Comparison of ENCODE assay signal across 19 cellular contexts in the genomic region with DNA sequence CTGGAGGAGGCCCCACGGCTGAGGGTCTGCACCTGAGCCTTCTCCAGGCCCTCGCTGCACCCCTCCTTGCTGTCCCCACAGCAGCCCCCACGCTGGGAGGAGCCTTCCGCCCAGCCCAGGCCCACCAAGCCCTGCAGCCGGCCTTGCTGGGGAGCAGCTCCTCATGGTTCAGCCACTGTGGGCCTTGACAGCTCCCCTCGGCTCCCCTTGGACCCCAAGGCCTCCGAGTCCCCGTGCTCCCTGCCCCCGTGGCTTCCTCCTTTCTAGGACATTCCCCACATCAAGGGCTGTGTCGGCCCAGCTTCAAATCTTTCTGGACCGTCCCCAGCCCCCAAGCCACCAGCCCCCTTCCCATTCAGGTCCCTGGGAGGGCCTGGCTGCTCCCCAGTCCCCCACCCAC.
"Had no signal": no experiment of that assay in that cellular context is flagged by ENCODE, and none has a peak within 500 bp of the region (broad histone marks: within the 10 kb centered on the region; RNA-seq: fewer than 3 reads in every experiment).

No MANE protein-coding gene starts in this region.

- H3K9me3 Mint-ChIP-seq: activated CD4-positive, alpha-beta memory T cell treated with anti-CD3 and anti-CD28 coated beads for 36 hours; immature natural killer cell; natural killer cell treated with Interleukin-12 subunit alpha and Interleukin-12 subunit beta and Interleukin-15 and Interleukin-18, amount 100 ng/mL, for 72 hours; stimulated activated naive B cell treated with anti-CD40 and anti-IgM and Interleukin-4, amounts not matched to agents 10 μg/mL and 1 μg/mL and 100 μg/mL, for 72 hours had no signal

- H3K27ac Mint-ChIP-seq: activated CD4-positive, alpha-beta memory T cell treated with anti-CD3 and anti-CD28 coated beads for 36 hours; activated naive CD4-positive, alpha-beta T cell treated with anti-CD3 and anti-CD28 coated beads, Interleukin-2, amount 10 ng/mL, durations not matched to agents 7 days and 5 days; dendritic cell treated with granulocyte-macrophage colony-stimulating factor and Interleukin-4, amounts not matched to agents 40 ng/mL and 50 ng/mL, for 4 days; natural killer cell treated with Interleukin-12 subunit alpha and Interleukin-12 subunit beta and Interleukin-15 and Interleukin-18, amount 100 ng/mL, for 72 hours; stimulated activated naive B cell treated with anti-CD40 and anti-IgM and Interleukin-4, amounts not matched to agents 10 μg/mL and 1 μg/mL and 100 μg/mL, for 72 hours had no signal

- FAIRE-seq: endometrium, urothelium cell line had no signal

- H3K79me2 ChIP-seq: parathyroid adenoma had no signal

- ATAC-seq: natural killer cell treated with Interleukin-12 subunit alpha and Interleukin-12 subunit beta and Interleukin-15 and Interleukin-18, amount 100 ng/mL, for 72 hours; stimulated activated naive B cell treated with anti-CD40 and anti-IgM and Interleukin-4, amounts not matched to agents 10 μg/mL and 1 μg/mL and 100 μg/mL, for 72 hours had no signal

- H3K27me3 Mint-ChIP-seq: activated CD4-positive, alpha-beta memory T cell treated with anti-CD3 and anti-CD28 coated beads for 36 hours had no signal

- H3K4me1 ChIP-seq: parathyroid adenoma had no signal

- H3K4me3 Mint-ChIP-seq: activated CD4-positive, alpha-beta memory T cell treated with anti-CD3 and anti-CD28 coated beads for 36 hours; activated naive CD4-positive, alpha-beta T cell treated with anti-CD3 and anti-CD28 coated beads, Interleukin-2, amount 10 ng/mL, durations not matched to agents 7 days and 5 days; dendritic cell treated with granulocyte-macrophage colony-stimulating factor and Interleukin-4, amounts not matched to agents 40 ng/mL and 50 ng/mL, for 4 days; immature natural killer cell; natural killer cell treated with Interleukin-12 subunit alpha and Interleukin-12 subunit beta and Interleukin-15 and Interleukin-18, amount 100 ng/mL, for 72 hours; stimulated activated naive B cell treated with anti-CD40 and anti-IgM and Interleukin-4, amounts not matched to agents 10 μg/mL and 1 μg/mL and 100 μg/mL, for 72 hours had no signal

- H3K9me3 ChIP-seq: neutrophil had no signal

- H3K4me3 ChIP-seq: cardiac muscle cell, left lung had no signal

- H3K9ac ChIP-seq: parathyroid adenoma had no signal

- H3K36me3 Mint-ChIP-seq: activated CD4-positive, alpha-beta memory T cell treated with anti-CD3 and anti-CD28 coated beads for 36 hours; activated naive CD4-positive, alpha-beta T cell treated with anti-CD3 and anti-CD28 coated beads, Interleukin-2, amount 10 ng/mL, durations not matched to agents 7 days and 5 days; immature natural killer cell; natural killer cell treated with Interleukin-12 subunit alpha and Interleukin-12 subunit beta and Interleukin-15 and Interleukin-18, amount 100 ng/mL, for 72 hours; stimulated activated naive B cell treated with anti-CD40 and anti-IgM and Interleukin-4, amounts not matched to agents 10 μg/mL and 1 μg/mL and 100 μg/mL, for 72 hours had no signal

- H2AFZ ChIP-seq: parathyroid adenoma had no signal

- H3K36me3 ChIP-seq: cardiac muscle cell, left lung, neutrophil had no signal

- DNase-seq: activated CD4-positive, alpha-beta memory T cell treated with anti-CD3 and anti-CD28 coated beads for 36 hours; activated CD4-positive, alpha-beta T cell treated with anti-CD3 and anti-CD28 coated beads for 48 hours; activated effector memory CD4-positive, alpha-beta T cell treated with anti-CD3 and anti-CD28 coated beads, Interleukin-2, amount 50 U/mL, for 16 hours; activated naive CD4-positive, alpha-beta T cell treated with anti-CD3 and anti-CD28 coated beads, Interleukin-2, amount 10 ng/mL, durations not matched to agents 7 days and 5 days; effector CD4-positive, alpha-beta T cell; foreskin fibroblast; immature natural killer cell; left lung; midbrain; stimulated activated CD4-positive, alpha-beta T cell treated with anti-CD3 and anti-CD28 coated beads, Interleukin-2, amount 100 ng/mL, for 48 hours; stimulated activated CD8-positive, alpha-beta memory T cell treated with anti-CD3 and anti-CD28 coated beads, Interleukin-4, amount 100 ng/mL, for 48 hours; stimulated activated naive B cell treated with anti-CD40 and anti-IgM and Interleukin-4, amounts not matched to agents 10 μg/mL and 1 μg/mL and 100 μg/mL, for 72 hours had no signal

- H3K27ac ChIP-seq: cardiac muscle cell, neutrophil, parathyroid adenoma had no signal
